Comparison of ENCODE assay signal across 8 cellular contexts in the genomic region with DNA sequence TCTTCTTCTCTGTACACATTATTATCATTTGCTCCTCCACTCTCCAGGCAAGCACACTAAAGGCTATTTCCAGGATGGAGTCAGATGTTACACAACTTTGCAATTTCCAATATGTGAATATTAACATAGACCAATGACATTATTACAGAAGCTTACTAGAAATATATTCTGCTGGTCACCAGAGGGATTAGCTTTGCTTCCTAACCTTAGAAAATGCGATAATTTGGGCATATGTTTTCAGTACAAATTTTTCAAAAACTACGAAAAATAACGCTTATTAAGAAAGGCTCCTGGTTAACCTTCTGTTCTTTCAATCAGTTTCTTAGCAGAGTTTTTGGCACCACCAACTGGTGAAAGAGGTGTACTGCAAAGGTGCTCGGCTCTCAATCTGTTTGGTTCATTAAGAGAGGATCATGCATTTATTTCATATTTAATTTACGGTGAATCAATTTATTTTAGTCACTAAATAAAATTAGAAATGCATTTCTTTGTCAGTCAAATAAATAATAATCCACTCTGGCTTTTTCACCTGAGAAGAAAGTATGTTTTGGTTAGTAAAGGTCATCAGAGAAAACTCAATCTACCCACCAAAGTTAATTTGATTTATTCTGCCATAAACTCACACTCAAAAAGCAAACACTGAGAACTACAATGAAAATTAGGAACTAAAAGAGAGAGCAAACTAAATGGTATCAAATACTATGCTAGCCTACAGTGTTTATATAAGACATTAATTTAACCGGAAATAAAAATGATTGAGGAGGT. TPM values are rescaled to one million over a fixed set of nuclear protein-coding genes. Genes with fewer than 3 reads are reported as not detected.
DNase-seq lines count a peak whose midpoint lies in the region; ATAC-seq and TF ChIP-seq lines count a peak whose summit lies in the region.

No MANE protein-coding gene starts in this region.

- peaks cover 36% of the 10 kb centered on the region for H3K4me1 ChIP-seq in adipocyte (ENCODE audit: control insufficient read depth, insufficient read depth, low read length)
- peaks cover 6% of the 10 kb centered on the region for H3K4me1 ChIP-seq in left ventricle myocardium inferior
- H3K4me1 ChIP-seq in gastrocnemius medialis = peaks cover 3 to 11% of the 10 kb centered on the region in 2 donors

- in situ Hi-C loops in gastrocnemius medialis (cut with MboI; ENCODE audit: low sequenced_read_pairs in 4 of 4) = loop anchor here (5.0 to 25.0 kb wide), 7 partner anchors 478 to 1253 kb away; no protein-coding TSS in a partner anchor

- no peaks in the 10 kb centered on the region for H3K36me3 ChIP-seq in adipocyte (ENCODE audit: control insufficient read depth, insufficient read depth, low read length, severe bottlenecking)
- H3K36me3 ChIP-seq in left ventricle myocardium inferior = no peaks in the 10 kb centered on the region
- H3K36me3 ChIP-seq in gastrocnemius medialis = no peaks in the 10 kb centered on the region

- H3K27ac ChIP-seq in left ventricle myocardium inferior (replicated peaks) (no peak overlapping the region), gastrocnemius medialis (no peak overlapping the region)

- ATAC-seq in gastrocnemius medialis (peak; percentile 73 to 74), HG02970 (IDR thresholded peaks at IDR 0.05; ENCODE audit: low FRiP score, unreplicated experiment) (no peak), HG03045 (IDR thresholded peaks at IDR 0.05; ENCODE audit: unreplicated experiment) (no peak)

- H3K9me3 ChIP-seq in adipocyte (ENCODE audit: control insufficient read depth, low read length) = no peaks in the 10 kb centered on the region
- no peaks in the 10 kb centered on the region for H3K9me3 ChIP-seq in left ventricle myocardium inferior (replicated peaks)
- no peaks in the 10 kb centered on the region for H3K9me3 ChIP-seq in gastrocnemius medialis

- H3K9ac ChIP-seq in adipocyte (ENCODE audit: low read length) = peak overlapping the region; percentile 50

- peak; percentile 42 for DNase-seq in NCI-H1105 (lab: John Stamatoyannopoulos, UW)
- DNase-seq in SW480 (ENCODE audit: low spot score) = peak; percentile 57
- peak; percentile 89 for DNase-seq in adipocyte (ENCODE audit: low read depth)
- DNase-seq in left ventricle myocardium inferior = peak; percentile 23
- DNase-seq in gastrocnemius medialis = peak; percentile 19 to 40

- peak overlapping the region; percentile 48 for H3K4me3 ChIP-seq in adipocyte (ENCODE audit: low read length)
- no peak overlapping the region for H3K4me3 ChIP-seq in left ventricle myocardium inferior
- no peak overlapping the region for H3K4me3 ChIP-seq in gastrocnemius medialis

- TF ChIP-seq CTCF in GM12874 (IDR thresholded peaks at IDR 0.05; ENCODE audit: insufficient read depth, low read depth, low read length) (peak; percentile 76), left ventricle myocardium inferior (IDR thresholded peaks at IDR 0.05; ENCODE audit: borderline replicate concordance) (peak; percentile 98), gastrocnemius medialis (IDR thresholded peaks at IDR 0.05 in 4 of 5, conservative IDR thresholded peaks at IDR 0.05 in 1 of 5) (peak; percentile 75 to 95 (median 92))

- intact Hi-C loops in left ventricle myocardium inferior (cut with micrococcal nuclease) (loop anchor here (5.0 kb wide), 1 partner anchor 883 kb away; no protein-coding TSS in a partner anchor), gastrocnemius medialis (cut with DNase I; ENCODE audit: low total_unique reads) (loop anchor here (1.0 to 10.0 kb wide), 3 partner anchors 740 to 888 kb away; no protein-coding TSS in a partner anchor)

- TF ChIP-seq POLR2A in gastrocnemius medialis (IDR thresholded peaks at IDR 0.05) = no peak

- H3K27me3 ChIP-seq in adipocyte (replicated peaks; ENCODE audit: control insufficient read depth, insufficient read depth, low read length) (no peaks in the 10 kb centered on the region), left ventricle myocardium inferior (ENCODE audit: low read depth) (no peaks in the 10 kb centered on the region), gastrocnemius medialis (no peaks in the 10 kb centered on the region)

RNA-seq across cellular contexts. Expression of gene EFCAB11, which starts 39.2 kb away (rescaled TPM):
- 2.2 TPM for total RNA-seq in left ventricle myocardium inferior
- 1 to 10 TPM in 3 of 4 donors, under 1 TPM in 1; 0.69 to 1.6 (median 1.6) TPM for total RNA-seq in gastrocnemius medialis

RNA-seq across cellular contexts. Expression of gene TDP1, which starts 40.4 kb away (rescaled TPM):
- total RNA-seq in left ventricle myocardium inferior (3.4 TPM), gastrocnemius medialis (1 to 10 TPM; 2.0 to 5.0 (median 3.8) TPM)

Comparison
In these comparisons a context has a peak if more than half of its experiments do, and no peak if none do; other contexts are left out.
1. DNase-seq: peak in every context shown above with its lines; median percentile 89 in adipocyte; 57 in SW480; 42 in NCI-H1105; 30 in gastrocnemius medialis; 23 in left ventricle myocardium inferior.
2. ATAC-seq: peak in gastrocnemius medialis (2 of 2); none in HG02970 (single experiment) and HG03045 (single experiment).
3. Peak in every context shown above with its lines, with median percentiles within 50 percentile points of each other: CTCF ChIP-seq.